In genomic region chr18:23531912-23532311, GRCh38 we compare ENCODE assay signal across 18 cellular contexts.
"Had no signal": no experiment of that assay in that cellular context is flagged by ENCODE, and none has a peak within 500 bp of the region (broad histone marks: within the 10 kb centered on the region; RNA-seq: fewer than 3 reads in every experiment).

No MANE protein-coding gene starts in this region.

- H3K4me3 ChIP-seq: adrenal gland, spleen, upper lobe of left lung had no signal

- H3K4me1 ChIP-seq: adrenal gland had no signal

- H3K9me3 Mint-ChIP-seq: activated B cell treated with CpG ODN at 0.5 μM for 24 hours; activated T-cell treated with anti-CD3 and anti-CD28 coated beads, Interleukin-2, amount 50 U/mL, for 72 hours; dendritic cell treated with granulocyte-macrophage colony-stimulating factor and Interleukin-4, amounts not matched to agents 40 ng/mL and 50 ng/mL, for 4 days; stimulated activated naive CD8-positive, alpha-beta T cell treated with anti-CD3 and anti-CD28 coated beads, Interleukin-15, Interleukin-2, amounts not matched to agents 100 ng/mL and 50 ng/mL, for 24 hours had no signal

- H3K9me3 ChIP-seq: adrenal gland, spleen, upper lobe of left lung had no signal

- ATAC-seq: activated T-cell treated with anti-CD3 and anti-CD28 coated beads, Interleukin-2, amount 50 U/mL, for 72 hours; esophagus mucosa; sciatic nerve had no signal

- H3K4me1 Mint-ChIP-seq: activated B cell treated with CpG ODN at 0.5 μM for 24 hours had no signal

- H3K27me3 ChIP-seq: adrenal gland, spleen, upper lobe of left lung had no signal

- DNase-seq: activated B cell treated with CpG ODN at 0.5 μM for 24 hours; activated CD4-positive, alpha-beta T cell treated with anti-CD3 and anti-CD28 coated beads, Interleukin-2, amount 50 U/mL, for 1 hour; activated naive CD4-positive, alpha-beta T cell; activated T-cell treated with anti-CD3 and anti-CD28 coated beads, Interleukin-2, amount 50 U/mL, for 72 hours; adrenal gland; foreskin fibroblast; head of caudate nucleus; SIG-M5; spleen; stimulated activated CD4-positive, alpha-beta T cell treated with anti-CD3 and anti-CD28 coated beads, Interleukin-1b, Interleukin-23, amount 100 ng/mL, for 48 hours; T-helper 2 cell; upper lobe of left lung had no signal

- H3K27ac ChIP-seq: adrenal gland, upper lobe of left lung had no signal

- H3K4me3 Mint-ChIP-seq: activated B cell treated with CpG ODN at 0.5 μM for 24 hours; activated T-cell treated with anti-CD3 and anti-CD28 coated beads, Interleukin-2, amount 50 U/mL, for 72 hours; dendritic cell treated with granulocyte-macrophage colony-stimulating factor and Interleukin-4, amounts not matched to agents 40 ng/mL and 50 ng/mL, for 4 days; stimulated activated naive CD8-positive, alpha-beta T cell treated with anti-CD3 and anti-CD28 coated beads, Interleukin-15, Interleukin-2, amounts not matched to agents 100 ng/mL and 50 ng/mL, for 24 hours had no signal

- FAIRE-seq: islet of Langerhans, TTC549 had no signal

- H3K27me3 Mint-ChIP-seq: activated B cell treated with CpG ODN at 0.5 μM for 24 hours; stimulated activated naive CD8-positive, alpha-beta T cell treated with anti-CD3 and anti-CD28 coated beads, Interleukin-15, Interleukin-2, amounts not matched to agents 100 ng/mL and 50 ng/mL, for 24 hours had no signal

- H3K27ac Mint-ChIP-seq: activated B cell treated with CpG ODN at 0.5 μM for 24 hours; activated T-cell treated with anti-CD3 and anti-CD28 coated beads, Interleukin-2, amount 50 U/mL, for 72 hours; dendritic cell treated with granulocyte-macrophage colony-stimulating factor and Interleukin-4, amounts not matched to agents 40 ng/mL and 50 ng/mL, for 4 days; stimulated activated naive CD8-positive, alpha-beta T cell treated with anti-CD3 and anti-CD28 coated beads, Interleukin-15, Interleukin-2, amounts not matched to agents 100 ng/mL and 50 ng/mL, for 24 hours had no signal
